Comparison of ENCODE assay signal across 10 cellular contexts in the genomic region with DNA sequence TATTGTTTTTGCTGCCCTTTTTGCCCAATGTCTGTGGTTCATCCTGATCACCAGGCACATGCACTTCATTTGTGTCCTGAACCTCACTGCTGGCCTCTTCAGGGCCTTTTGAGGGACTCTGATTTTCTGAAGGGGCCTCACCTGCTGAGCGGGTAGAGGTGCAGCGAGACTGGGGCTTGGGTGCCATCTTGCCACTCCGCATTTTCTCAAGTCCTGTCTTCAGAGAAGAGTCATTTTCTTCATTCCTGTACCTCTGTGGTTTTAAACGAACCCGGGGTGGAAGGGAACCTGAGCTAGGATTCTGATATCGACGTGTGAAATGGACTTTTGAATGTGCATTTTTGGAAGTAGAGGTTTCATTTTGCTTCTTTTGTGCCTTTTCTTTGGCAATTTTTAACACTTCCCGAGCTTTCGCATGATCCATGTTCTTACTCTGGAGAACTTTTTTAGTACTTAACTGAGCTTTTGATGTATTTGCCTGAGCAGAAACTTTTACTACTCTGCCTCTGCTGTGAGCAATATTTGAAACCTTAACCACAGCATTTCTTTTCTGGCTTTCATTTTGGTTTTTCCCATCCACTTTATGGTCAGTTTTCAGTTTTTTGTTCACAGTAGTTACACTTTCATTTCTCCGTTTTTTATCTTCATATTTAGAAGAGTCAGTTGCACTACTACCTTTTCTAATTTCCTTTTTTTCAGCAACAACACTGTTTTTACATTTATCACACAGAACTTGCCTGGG. TPM values are rescaled to one million over a fixed set of nuclear protein-coding genes. Genes with fewer than 3 reads are reported as not detected.
DNase-seq lines count a peak whose midpoint lies in the region; ATAC-seq lines count a peak whose summit lies in the region.
"Had no signal": no experiment of that assay in that cellular context is flagged by ENCODE, and none has a peak within 500 bp of the region (broad histone marks: within the 10 kb centered on the region; RNA-seq: fewer than 3 reads in every experiment).

No MANE protein-coding gene starts in this region.

- DNase-seq in activated naive CD4-positive, alpha-beta T cell treated with anti-CD3 and anti-CD28 coated beads for 36 hours = no peak
- no peak for DNase-seq in activated naive CD4-positive, alpha-beta T cell treated with Interleukin-2 at 50 U/mL for 16 hours
- DNase-seq in stimulated activated naive B cell treated with anti-CD40 and anti-IgM and Interleukin-4, amounts not matched to agents 10 μg/mL and 1 μg/mL and 100 μg/mL, for 72 hours = no peak
- DNase-seq in HAP-1 (ENCODE audit: low spot score in 2 of 2) (no peak), GM03348 (ENCODE audit: low spot score) (no peak), middle frontal gyrus (ENCODE audit: extremely low spot score, low spot score) (no peak)
- DNase-seq: foreskin melanocyte, NCI-H2081 had no signal

- intact Hi-C loops in activated naive CD4-positive, alpha-beta T cell treated with anti-CD3 and anti-CD28 coated beads for 36 hours (cut with micrococcal nuclease) = no loop called here

- ATAC-seq in GM21529 (IDR thresholded peaks at IDR 0.05; ENCODE audit: unreplicated experiment) = peak; percentile 85
- peak; percentile 82 for ATAC-seq in HG03432 (IDR thresholded peaks at IDR 0.05; ENCODE audit: unreplicated experiment)
- peak; percentile 25 to 31 for ATAC-seq in stimulated activated naive B cell treated with anti-CD40 and anti-IgM and Interleukin-4, amounts not matched to agents 10 μg/mL and 1 μg/mL and 100 μg/mL, for 72 hours (replicated peaks)

- H3K4me3 ChIP-seq in HAP-1 = no peak overlapping the region

- H3K36me3 ChIP-seq in HAP-1 (replicated peaks) = peaks cover 15% of the 10 kb centered on the region

- peaks cover 16% of the 10 kb centered on the region for H3K4me1 Mint-ChIP-seq in activated naive CD4-positive, alpha-beta T cell treated with anti-CD3 and anti-CD28 coated beads for 36 hours (ENCODE audit: low read depth)
- H3K4me1 Mint-ChIP-seq in stimulated activated naive B cell treated with anti-CD40 and anti-IgM and Interleukin-4, amounts not matched to agents 10 μg/mL and 1 μg/mL and 100 μg/mL, for 72 hours = peaks cover 19 to 39% of the 10 kb centered on the region in 2 donors

- peak overlapping the region; percentile 10 for H3K27ac Mint-ChIP-seq in activated naive CD4-positive, alpha-beta T cell treated with anti-CD3 and anti-CD28 coated beads for 36 hours
- no peak overlapping the region for H3K27ac Mint-ChIP-seq in stimulated activated naive B cell treated with anti-CD40 and anti-IgM and Interleukin-4, amounts not matched to agents 10 μg/mL and 1 μg/mL and 100 μg/mL, for 72 hours

- no peaks in the 10 kb centered on the region for H3K27me3 ChIP-seq in HAP-1 (ENCODE audit: low read depth)

- in situ Hi-C loops in HAP-1 (cut with MboI; ENCODE audit: low sequenced_read_pairs) = no loop called here

- H3K9me3 ChIP-seq in HAP-1 = no peaks in the 10 kb centered on the region

- no peak overlapping the region for H3K4me3 Mint-ChIP-seq in activated naive CD4-positive, alpha-beta T cell treated with anti-CD3 and anti-CD28 coated beads for 36 hours
- peak overlapping the region in 1 of 2 donors; percentile 12 for H3K4me3 Mint-ChIP-seq in stimulated activated naive B cell treated with anti-CD40 and anti-IgM and Interleukin-4, amounts not matched to agents 10 μg/mL and 1 μg/mL and 100 μg/mL, for 72 hours

- peaks cover 36% of the 10 kb centered on the region for H3K36me3 Mint-ChIP-seq in activated naive CD4-positive, alpha-beta T cell treated with anti-CD3 and anti-CD28 coated beads for 36 hours (ENCODE audit: low read depth)
- H3K36me3 Mint-ChIP-seq in stimulated activated naive B cell treated with anti-CD40 and anti-IgM and Interleukin-4, amounts not matched to agents 10 μg/mL and 1 μg/mL and 100 μg/mL, for 72 hours = peaks cover 18 to 30% of the 10 kb centered on the region in 2 donors

- H3K9me3 Mint-ChIP-seq in activated naive CD4-positive, alpha-beta T cell treated with anti-CD3 and anti-CD28 coated beads for 36 hours = no peaks in the 10 kb centered on the region
- no peaks in the 10 kb centered on the region for H3K9me3 Mint-ChIP-seq in stimulated activated naive B cell treated with anti-CD40 and anti-IgM and Interleukin-4, amounts not matched to agents 10 μg/mL and 1 μg/mL and 100 μg/mL, for 72 hours

- H3K4me1 ChIP-seq in HAP-1 = no peaks in the 10 kb centered on the region

- CTCF ChIA-PET in activated naive CD4-positive, alpha-beta T cell treated with anti-CD3 and anti-CD28 coated beads for 36 hours (lab: Charles Lee) = interaction anchor here (0.8 kb wide), 1 partner anchor 71 kb away, joined by 3 read pairs; no protein-coding TSS in a partner anchor

- no peaks in the 10 kb centered on the region for H3K27me3 Mint-ChIP-seq in activated naive CD4-positive, alpha-beta T cell treated with anti-CD3 and anti-CD28 coated beads for 36 hours (ENCODE audit: low read depth)
- H3K27me3 Mint-ChIP-seq in stimulated activated naive B cell treated with anti-CD40 and anti-IgM and Interleukin-4, amounts not matched to agents 10 μg/mL and 1 μg/mL and 100 μg/mL, for 72 hours = no peaks in the 10 kb centered on the region

RNA-seq across cellular contexts. Expression of gene PWWP2A, which starts 26.1 kb away (rescaled TPM):
- 10 to 100 TPM; 14.8 to 15.8 TPM for total RNA-seq in activated naive CD4-positive, alpha-beta T cell treated with anti-CD3 and anti-CD28 coated beads for 36 hours

Comparison
In these comparisons a context has a peak if more than half of its experiments do, and no peak if none do; other contexts are left out.
1. ATAC-seq: peak in every context shown above with its lines; median percentile 85 in GM21529; 82 in HG03432; 28 in stimulated activated naive B cell treated with anti-CD40 and anti-IgM and Interleukin-4, amounts not matched to agents 10 μg/mL and 1 μg/mL and 100 μg/mL, for 72 hours.